In genomic region chr7:40332516-40332915, GRCh38 we compare ENCODE assay signal across 1 cellular context.
TF ChIP-seq lines count a peak whose summit lies in the region.

No MANE protein-coding gene starts in this region.

TF ChIP-seq in IMR-90, 13 proteins besides CTCF, POLR2A, EP300 and RAD21:
- TF ChIP-seq BHLHE40 (IDR thresholded peaks at IDR 0.05; ENCODE audit: low read depth, low read length), result no peak
- no peak for TF ChIP-seq MAFK (IDR thresholded peaks at IDR 0.05; ENCODE audit: low read depth, low read length)
- no peak for TF ChIP-seq CEBPB (IDR thresholded peaks at IDR 0.05; ENCODE audit: low read depth, low read length)
- TF ChIP-seq, protein P1, sequence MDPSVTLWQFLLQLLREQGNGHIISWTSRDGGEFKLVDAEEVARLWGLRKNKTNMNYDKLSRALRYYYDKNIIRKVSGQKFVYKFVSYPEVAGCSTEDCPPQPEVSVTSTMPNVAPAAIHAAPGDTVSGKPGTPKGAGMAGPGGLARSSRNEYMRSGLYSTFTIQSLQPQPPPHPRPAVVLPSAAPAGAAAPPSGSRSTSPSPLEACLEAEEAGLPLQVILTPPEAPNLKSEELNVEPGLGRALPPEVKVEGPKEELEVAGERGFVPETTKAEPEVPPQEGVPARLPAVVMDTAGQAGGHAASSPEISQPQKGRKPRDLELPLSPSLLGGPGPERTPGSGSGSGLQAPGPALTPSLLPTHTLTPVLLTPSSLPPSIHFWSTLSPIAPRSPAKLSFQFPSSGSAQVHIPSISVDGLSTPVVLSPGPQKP (IDR thresholded peaks at IDR 0.05; ENCODE audit: borderline replicate concordance, low read depth, low read length), result no peak
- no peak for TF ChIP-seq MAZ (IDR thresholded peaks at IDR 0.05; ENCODE audit: borderline replicate concordance, low read depth, low read length)
- no peak for TF ChIP-seq MXI1 (IDR thresholded peaks at IDR 0.05; ENCODE audit: borderline replicate concordance, low read depth, low read length)
